22 cellular contexts compared by ENCODE assay signal in genomic region chr2:41136966-41137494, GRCh38.
A peak's percentile ranks its signal among the peaks of the same experiment; 100 is the strongest.
DNase-seq lines count a peak whose midpoint lies in the region; ATAC-seq, FAIRE-seq and TF ChIP-seq lines count a peak whose summit lies in the region.
"Had no signal": no experiment of that assay in that cellular context is flagged by ENCODE, and none has a peak within 500 bp of the region (broad histone marks: within the 10 kb centered on the region; RNA-seq: fewer than 3 reads in every experiment).

No MANE protein-coding gene starts in this region.

- H3K27ac ChIP-seq in parathyroid adenoma = no peak overlapping the region
- H3K27ac ChIP-seq: body of pancreas, C4-2B, colonic mucosa, right atrium auricular region had no signal

- no peaks in the 10 kb centered on the region for H3K79me2 ChIP-seq in parathyroid adenoma

- H3K4me2 ChIP-seq in parathyroid adenoma (ENCODE audit: low read length) = no peak overlapping the region

- TF ChIP-seq CTCF in parathyroid adenoma (IDR thresholded peaks at IDR 0.05) = no peak

- H3K4me3 ChIP-seq in parathyroid adenoma (ENCODE audit: low read depth, low read length) = no peak overlapping the region
- H3K4me3 ChIP-seq: body of pancreas, colonic mucosa, right atrium auricular region had no signal

- H3K4me1 ChIP-seq in parathyroid adenoma = no peaks in the 10 kb centered on the region
- H3K4me1 ChIP-seq: body of pancreas, colonic mucosa, right atrium auricular region had no signal

- FAIRE-seq in endometrium (lab: Jason Lieb, UNC) = peak; percentile 86
- FAIRE-seq: D721Med had no signal

- no peak for ATAC-seq in GM18868 (IDR thresholded peaks at IDR 0.05; ENCODE audit: unreplicated experiment)
- no peak for ATAC-seq in GM21526 (IDR thresholded peaks at IDR 0.05; ENCODE audit: low FRiP score, unreplicated experiment)
- ATAC-seq: body of pancreas; left lobe of liver; naive thymus-derived CD4-positive, alpha-beta T cell; T-cell had no signal

- peak; percentile 6 for DNase-seq in EL
- DNase-seq in OCI-M1 (lab: John Stamatoyannopoulos, UW) = peak; percentile 70
- DNase-seq in HuH-7 (ENCODE audit: low spot score) = no peak
- DNase-seq in NCI-H1694 (lab: John Stamatoyannopoulos, UW) = no peak
- DNase-seq: activated CD4-positive, alpha-beta T cell treated with anti-CD3 and anti-CD28 coated beads for 4 hours; body of pancreas; colonic mucosa; KBM-7; naive thymus-derived CD4-positive, alpha-beta T cell; NCI-H1930; NCI-H2227 treated with DMSO at 0.1 percent for 48 hours; occipital lobe; SHP77; T-cell had no signal

- peak overlapping the region; percentile 51 for H2AFZ ChIP-seq in parathyroid adenoma

- H3K36me3 ChIP-seq in parathyroid adenoma (ENCODE audit: control insufficient read depth, insufficient read depth, low read length) = no peaks in the 10 kb centered on the region
- H3K36me3 ChIP-seq: colonic mucosa, right atrium auricular region had no signal

- H3K9ac ChIP-seq in parathyroid adenoma = no peak overlapping the region

- H3K9me3 ChIP-seq in parathyroid adenoma (ENCODE audit: control insufficient read depth, low read length) = no peaks in the 10 kb centered on the region
- H3K9me3 ChIP-seq: body of pancreas, colonic mucosa, right atrium auricular region had no signal

- no peaks in the 10 kb centered on the region for H3K27me3 ChIP-seq in parathyroid adenoma (ENCODE audit: control insufficient read depth, insufficient read depth, low read length)
- H3K27me3 ChIP-seq: body of pancreas, colonic mucosa, right atrium auricular region had no signal

Comparison
In these comparisons a context has a peak if more than half of its experiments do, and no peak if none do; other contexts are left out.
1. DNase-seq: peak in EL (single experiment) and OCI-M1 (single experiment); none in HuH-7 (single experiment) and NCI-H1694 (single experiment).